Comparison of ENCODE assay signal across 23 cellular contexts in the genomic region with DNA sequence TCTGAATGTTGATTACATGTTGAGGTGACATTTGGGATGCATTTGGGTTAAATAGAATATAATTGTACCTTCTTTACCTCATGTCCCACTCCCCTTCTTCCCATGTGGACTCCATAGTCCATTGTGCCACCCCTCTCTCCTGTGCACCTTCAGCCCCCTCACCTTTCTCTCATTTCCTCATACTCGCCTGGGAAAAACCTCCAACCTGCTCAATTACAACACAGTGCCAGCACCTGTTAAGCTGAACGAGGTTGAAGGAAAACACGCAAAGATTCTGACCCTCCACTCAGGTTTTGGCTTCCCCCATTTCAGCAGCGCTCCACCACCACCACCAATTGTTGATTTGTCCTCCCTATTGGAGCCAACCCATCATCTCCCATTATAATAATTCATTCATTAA.
"Had no signal": no experiment of that assay in that cellular context is flagged by ENCODE, and none has a peak within 500 bp of the region (broad histone marks: within the 10 kb centered on the region; RNA-seq: fewer than 3 reads in every experiment).

No MANE protein-coding gene starts in this region.

- DNase-seq: activated CD8-positive, alpha-beta memory T cell treated with anti-CD3 and anti-CD28 coated beads, Interleukin-2, amount 50 U/mL, for 48 hours; activated naive CD4-positive, alpha-beta T cell treated with Interleukin-2 at 50 U/mL for 16 hours; activated T-cell treated with anti-CD3 and anti-CD28 coated beads, Interleukin-2, amount 50 U/mL, for 4 hours; dermis blood vessel endothelial cell; effector memory CD4-positive, alpha-beta T cell; glutamatergic neuron; left ventricle myocardium superior; mammary epithelial cell; midbrain; psoas muscle; spleen; stimulated activated CD4-positive, alpha-beta T cell treated with anti-CD3 and anti-CD28 coated beads, Interleukin-4, amount 100 ng/mL, for 24 hours; stimulated activated naive CD4-positive, alpha-beta T cell treated with Interleukin-2 at 50 U/mL for 16 hours; WERI-Rb-1 had no signal

- H3K4me1 ChIP-seq: psoas muscle had no signal

- H3K4me3 Mint-ChIP-seq: activated T-cell treated with anti-CD3 and anti-CD28 coated beads, Interleukin-2, amount 50 U/mL, for 4 hours; neural crest cell; type B pancreatic cell had no signal

- H3K9me3 ChIP-seq: body of pancreas, psoas muscle, right atrium auricular region, spleen, thoracic aorta had no signal

- H3K4me3 ChIP-seq: body of pancreas, hepatocyte, psoas muscle, right atrium auricular region, SK-N-MC, spleen, thoracic aorta had no signal

- H3K27ac ChIP-seq: body of pancreas, hepatocyte, psoas muscle, right atrium auricular region, SK-N-MC, thoracic aorta, WERI-Rb-1 had no signal

- H3K27me3 ChIP-seq: body of pancreas, hepatocyte, right atrium auricular region, spleen had no signal

- H3K27ac Mint-ChIP-seq: activated T-helper 2 cell treated with anti-CD3 and anti-CD28 coated beads, Interferon-gamma antibody, Interleukin-2, Interleukin-4, amounts not matched to agents 10 μg/mL and 5 μg/mL and 100 μg/mL, durations not matched to agents 14 hours and 24 hours and 36 hours; type B pancreatic cell had no signal

- H3K36me3 ChIP-seq: right atrium auricular region, spleen, thoracic aorta, WERI-Rb-1 had no signal

- H3K36me3 Mint-ChIP-seq: type B pancreatic cell had no signal

- ATAC-seq: activated T-cell treated with anti-CD3 and anti-CD28 coated beads, Interleukin-2, amount 50 U/mL, for 4 hours; body of pancreas; esophagus mucosa; left ventricle myocardium superior; psoas muscle had no signal

- H3K9me3 Mint-ChIP-seq: type B pancreatic cell had no signal
